Comparison of ENCODE assay signal across 1 cellular context in genomic region chr17:8210761-8211458, GRCh38.
A peak's percentile ranks its signal among the peaks of the same experiment; 100 is the strongest.
TF ChIP-seq lines count a peak whose summit lies in the region.

No MANE protein-coding gene starts in this region.

TF ChIP-seq in HEK293, 187 proteins besides CTCF, POLR2A, EP300 and RAD21 (continued from another document):
- TF ChIP-seq ZNF449 (tag by site-specific recombination; IDR thresholded peaks at IDR 0.05), result no peak
- no peak for TF ChIP-seq ZNF404 (tag by site-specific recombination; IDR thresholded peaks at IDR 0.05)
- TF ChIP-seq ZSCAN23 (tag by site-specific recombination; IDR thresholded peaks at IDR 0.05), result no peak
- TF ChIP-seq ZNF366 (tag by site-specific recombination; conservative IDR thresholded peaks at IDR 0.05), result peak; percentile 84
- TF ChIP-seq REPIN1 (tag by site-specific recombination; IDR thresholded peaks at IDR 0.05; ENCODE audit: low read depth), result no peak
- no peak for TF ChIP-seq ZNF354C (tag by site-specific recombination; IDR thresholded peaks at IDR 0.05; ENCODE audit: borderline replicate concordance, low read depth)
- 0 out of 2 replicates have a peak, but pooled peaks have one; percentile 44 for TF ChIP-seq PATZ1 (tag by site-specific recombination; IDR thresholded peaks at IDR 0.05)
- TF ChIP-seq ZNF585B (tag by site-specific recombination; IDR thresholded peaks at IDR 0.05), result no peak
- no peak for TF ChIP-seq GLI4 (tag by site-specific recombination; IDR thresholded peaks at IDR 0.05)
- TF ChIP-seq SETDB1 (IDR thresholded peaks at IDR 0.05; ENCODE audit: insufficient read length, low read length), result no peak
- TF ChIP-seq ZNF341 (tag by site-specific recombination; IDR thresholded peaks at IDR 0.05; ENCODE audit: low read depth), result 0 out of 2 replicates have a peak, but pooled peaks have one; percentile 19
- peak; percentile 31; the same call in 1 of the 2 replicates for TF ChIP-seq ZNF660 (tag by site-specific recombination; IDR thresholded peaks at IDR 0.05)
- no peak for TF ChIP-seq OVOL3 (tag by site-specific recombination; IDR thresholded peaks at IDR 0.05)
- TF ChIP-seq ZNF155 (tag by site-specific recombination; IDR thresholded peaks at IDR 0.05), result no peak
- TF ChIP-seq ZNF426 (tag by site-specific recombination; IDR thresholded peaks at IDR 0.05), result no peak
- TF ChIP-seq ZNF621 (tag by site-specific recombination; IDR thresholded peaks at IDR 0.05), result no peak
- peak; percentile 82 for TF ChIP-seq ZBTB20 (tag by site-specific recombination; IDR thresholded peaks at IDR 0.05)
- no peak for TF ChIP-seq ZNF704 (tag by site-specific recombination; IDR thresholded peaks at IDR 0.05)
- no peak for TF ChIP-seq ZNF2 (tag by site-specific recombination; IDR thresholded peaks at IDR 0.05)
- TF ChIP-seq ZNF398 (tag by site-specific recombination; IDR thresholded peaks at IDR 0.05), result peak; percentile 12; the same call in 1 of the 2 replicates
- no peak; the same call in 1 of the 2 replicates for TF ChIP-seq KLF8 (tag by site-specific recombination; IDR thresholded peaks at IDR 0.05)
- no peak for TF ChIP-seq GFI1B (tag by site-specific recombination; IDR thresholded peaks at IDR 0.05)
- TF ChIP-seq ZNF510 (tag by site-specific recombination; IDR thresholded peaks at IDR 0.05; ENCODE audit: insufficient replicate concordance), result no peak
- TF ChIP-seq ZNF701 (tag by site-specific recombination; IDR thresholded peaks at IDR 0.05), result no peak
- TF ChIP-seq ZNF302 (tag by site-specific recombination; IDR thresholded peaks at IDR 0.05; ENCODE audit: low read depth), result no peak
- no peak for TF ChIP-seq ZNF791 (tag by site-specific recombination; IDR thresholded peaks at IDR 0.05)
- TF ChIP-seq FEZF1 (tag by site-specific recombination; IDR thresholded peaks at IDR 0.05), result no peak
- 0 out of 2 replicates have a peak, but pooled peaks have one; percentile 10 for TF ChIP-seq ZFP69B (tag by site-specific recombination; IDR thresholded peaks at IDR 0.05)
- no peak for TF ChIP-seq ZNF658 (tag by site-specific recombination; IDR thresholded peaks at IDR 0.05)
- no peak for TF ChIP-seq ZNF248 (tag by site-specific recombination; IDR thresholded peaks at IDR 0.05)
- TF ChIP-seq ZBTB17 (tag by site-specific recombination; IDR thresholded peaks at IDR 0.05), result peak; percentile 65; the same call in 1 of the 2 replicates
- no peak for TF ChIP-seq ZNF324 (tag by site-specific recombination; IDR thresholded peaks at IDR 0.05)
- TF ChIP-seq IKZF3 (tag by site-specific recombination; IDR thresholded peaks at IDR 0.05), result no peak
- TF ChIP-seq ZNF792 (tag by site-specific recombination; IDR thresholded peaks at IDR 0.05), result no peak
- no peak for TF ChIP-seq YY1 (tag by site-specific recombination; IDR thresholded peaks at IDR 0.05)
- no peak for TF ChIP-seq ZNF677 (tag by site-specific recombination; IDR thresholded peaks at IDR 0.05)
- no peak for TF ChIP-seq ZNF610 (tag by site-specific recombination; IDR thresholded peaks at IDR 0.05; ENCODE audit: borderline replicate concordance)
- TF ChIP-seq ZNF19 (tag by site-specific recombination; IDR thresholded peaks at IDR 0.05; ENCODE audit: low read depth), result no peak
- TF ChIP-seq GLI2 (tag by site-specific recombination; IDR thresholded peaks at IDR 0.05; ENCODE audit: borderline replicate concordance, low read depth), result no peak
- TF ChIP-seq GLIS2 (tag by site-specific recombination; IDR thresholded peaks at IDR 0.05), result no peak
- no peak for TF ChIP-seq ZNF514 (tag by site-specific recombination; IDR thresholded peaks at IDR 0.05)
- TF ChIP-seq ZBTB21 (tag by site-specific recombination; IDR thresholded peaks at IDR 0.05), result 0 out of 2 replicates have a peak, but pooled peaks have one; percentile 28
- TF ChIP-seq KLF16 (tag by site-specific recombination; IDR thresholded peaks at IDR 0.05), result no peak
- peak; percentile 57 for TF ChIP-seq ZEB2 (tag by site-specific recombination; IDR thresholded peaks at IDR 0.05)
- TF ChIP-seq KLF1 (tag by site-specific recombination; IDR thresholded peaks at IDR 0.05), result no peak
- no peak for TF ChIP-seq SP3 (tag by site-specific recombination; IDR thresholded peaks at IDR 0.05)
- no peak for TF ChIP-seq ZNF785 (tag by site-specific recombination; IDR thresholded peaks at IDR 0.05)
- TF ChIP-seq ZNF362 (tag by site-specific recombination; IDR thresholded peaks at IDR 0.05), result peak; percentile 97
- no peak for TF ChIP-seq ZNF211 (tag by site-specific recombination; IDR thresholded peaks at IDR 0.05; ENCODE audit: low read depth)
- TF ChIP-seq OSR2 (tag by site-specific recombination; IDR thresholded peaks at IDR 0.05), result 0 out of 2 replicates have a peak, but pooled peaks have one; percentile 9
- no peak for TF ChIP-seq ZNF416 (tag by site-specific recombination; IDR thresholded peaks at IDR 0.05)
- TF ChIP-seq ZNF132 (tag by site-specific recombination; IDR thresholded peaks at IDR 0.05; ENCODE audit: borderline replicate concordance), result no peak
- no peak for TF ChIP-seq ZFHX2 (tag by site-specific recombination; conservative IDR thresholded peaks at IDR 0.05)
- no peak; the same call in 1 of the 2 replicates for TF ChIP-seq ZNF394 (tag by site-specific recombination; IDR thresholded peaks at IDR 0.05; ENCODE audit: borderline replicate concordance)
- TF ChIP-seq ZNF18 (tag by site-specific recombination; IDR thresholded peaks at IDR 0.05), result no peak
- no peak for TF ChIP-seq ZNF10 (tag by site-specific recombination; IDR thresholded peaks at IDR 0.05)
- no peak for TF ChIP-seq ZNF214 (tag by site-specific recombination; IDR thresholded peaks at IDR 0.05; ENCODE audit: borderline replicate concordance)
